ENCODE assay signal across 1 cellular context in genomic region chr12:95072900-95073697, GRCh38.
A peak's percentile ranks its signal among the peaks of the same experiment; 100 is the strongest.
TF ChIP-seq lines count a peak whose summit lies in the region.

NR2C1 (minus strand) TSS chr12:95073618; CDS start chr12:95067384, 6,234 bp downstream.

TF ChIP-seq in K562, 482 proteins besides CTCF, POLR2A, EP300 and RAD21 (continued from another document and continues in another):
- TF ChIP-seq ZNF639 (CRISPR knock-in tag; conservative IDR thresholded peaks at IDR 0.05 in 1 of 2, IDR thresholded peaks at IDR 0.05 in 1 of 2): peak in 1 of 2 experiments; percentile 78; a peak in 2 of 4 replicates
- TF ChIP-seq ZNF318 (IDR thresholded peaks at IDR 0.05; ENCODE audit: borderline replicate concordance in 1 of 2, low read depth in 1 of 2): no peak
- TF ChIP-seq PATZ1 (CRISPR knock-in tag; IDR thresholded peaks at IDR 0.05; ENCODE audit: borderline replicate concordance): no peak
- TF ChIP-seq ZNF184 (CRISPR knock-in tag; IDR thresholded peaks at IDR 0.05): no peak
- TF ChIP-seq PPARD (CRISPR knock-in tag; IDR thresholded peaks at IDR 0.05): no peak
- TF ChIP-seq ATF1 (CRISPR knock-in tag; IDR thresholded peaks at IDR 0.05): peak; percentile 32; the same call in 1 of the 2 replicates
- peak; percentile 93 for TF ChIP-seq ATF1 (tag; IDR thresholded peaks at IDR 0.05)
- TF ChIP-seq CBX8 (IDR thresholded peaks at IDR 0.05; ENCODE audit: borderline replicate concordance, extremely low read depth, low read depth, low read length, poor library complexity, severe bottlenecking): no peak
- no peak for TF ChIP-seq FOS (IDR thresholded peaks at IDR 0.05; ENCODE audit: extremely low read depth, insufficient read length)
- peak; percentile 51 for TF ChIP-seq GABPB1 (CRISPR knock-in tag; IDR thresholded peaks at IDR 0.05)
- TF ChIP-seq ZNF174 (CRISPR knock-in tag; IDR thresholded peaks at IDR 0.05): no peak
- TF ChIP-seq TAF1 (IDR thresholded peaks at IDR 0.05; ENCODE audit: control insufficient read depth, extremely low read depth, insufficient read depth, low read length, severe bottlenecking): peak; percentile 62
- TF ChIP-seq MEF2D (tag; conservative IDR thresholded peaks at IDR 0.05; ENCODE audit: low read depth): no peak
- no peak for TF ChIP-seq ZBTB17 (CRISPR knock-in tag; IDR thresholded peaks at IDR 0.05)
- no peak for TF ChIP-seq ZKSCAN3 (CRISPR knock-in tag; IDR thresholded peaks at IDR 0.05)
- no peak for TF ChIP-seq TFAM (CRISPR knock-in tag; conservative IDR thresholded peaks at IDR 0.05)
- TF ChIP-seq ZNF764 (CRISPR knock-in tag; IDR thresholded peaks at IDR 0.05; ENCODE audit: low read depth): no peak
- peak; percentile 14; the same call in 1 of the 2 replicates for TF ChIP-seq ZNF740 (CRISPR knock-in tag; IDR thresholded peaks at IDR 0.05)
- TF ChIP-seq ZNF740 (tag; IDR thresholded peaks at IDR 0.05): no peak
- TF ChIP-seq RFX7 (CRISPR knock-in tag; IDR thresholded peaks at IDR 0.05): no peak
- no peak for TF ChIP-seq ZFP30 (CRISPR knock-in tag; IDR thresholded peaks at IDR 0.05; ENCODE audit: borderline replicate concordance)
- TF ChIP-seq IFI16 (CRISPR knock-in tag; IDR thresholded peaks at IDR 0.05): no peak
- TF ChIP-seq RNF219 (CRISPR knock-in tag; IDR thresholded peaks at IDR 0.05): no peak
- TF ChIP-seq ZNF263 (CRISPR knock-in tag; IDR thresholded peaks at IDR 0.05; ENCODE audit: borderline replicate concordance): no peak
- no peak for TF ChIP-seq EWSR1 (IDR thresholded peaks at IDR 0.05; ENCODE audit: borderline replicate concordance, low read depth, partially characterized antibody)
- TF ChIP-seq LEF1 (IDR thresholded peaks at IDR 0.05): peak; percentile 26; the same call in 1 of the 2 replicates
- no peak for TF ChIP-seq PRDM10 (IDR thresholded peaks at IDR 0.05; ENCODE audit: partially characterized antibody)
- no peak for TF ChIP-seq GTF3C2 (IDR thresholded peaks at IDR 0.05; ENCODE audit: borderline replicate concordance, extremely low read depth, insufficient read length)
- no peak; the same call in 1 of the 2 replicates for TF ChIP-seq ZBTB7A (IDR thresholded peaks at IDR 0.05; ENCODE audit: borderline replicate concordance, control insufficient read depth, low read depth, low read length)
- no peak for TF ChIP-seq IRF1 (CRISPR knock-in tag; IDR thresholded peaks at IDR 0.05; ENCODE audit: borderline replicate concordance)
- TF ChIP-seq NONO (IDR thresholded peaks at IDR 0.05; ENCODE audit: low read depth in 2 of 2, low read length in 1 of 2): no peak
- TF ChIP-seq ZNF431 (CRISPR knock-in tag; IDR thresholded peaks at IDR 0.05): no peak
- TF ChIP-seq POLR2H (tag; IDR thresholded peaks at IDR 0.05; ENCODE audit: low read depth): no peak
- TF ChIP-seq LARP7 (IDR thresholded peaks at IDR 0.05): no peak
- TF ChIP-seq SMARCB1 (IDR thresholded peaks at IDR 0.05; ENCODE audit: insufficient read length, low read depth): no peak
- TF ChIP-seq CHD1 (IDR thresholded peaks at IDR 0.05; ENCODE audit: low read length): no peak
- peak; percentile 84 for TF ChIP-seq GABPA (tag; conservative IDR thresholded peaks at IDR 0.05; ENCODE audit: low read depth)
- no peak for TF ChIP-seq NR3C1 (CRISPR knock-in tag; IDR thresholded peaks at IDR 0.05)
